8 cellular contexts compared by ENCODE assay signal in genomic region chr7:26369519-26370385, GRCh38.
DNase-seq lines count a peak whose midpoint lies in the region; ATAC-seq, FAIRE-seq and TF ChIP-seq lines count a peak whose summit lies in the region.

No MANE protein-coding gene starts in this region.

- POLR2A ChIA-PET in activated B cell treated with CpG ODN at 0.5 μM for 24 hours (lab: Charles Lee): interaction anchor here (0.9 to 2.1 kb wide), 5 partner anchors 29 to 791 kb away, joined by 3 to 5 read pairs (median 4); no protein-coding TSS in a partner anchor

- CTCF ChIA-PET in activated B cell treated with CpG ODN at 0.5 μM for 24 hours (lab: Charles Lee): interaction anchor here (0.7 to 4.6 kb wide), 52 partner anchors 9 to 1691 kb away, joined by 3 to 94 read pairs (median 5); partner anchors contain the start of gene SNX10

- H3K4me3 Mint-ChIP-seq in activated B cell treated with CpG ODN at 0.5 μM for 24 hours (no peak overlapping the region), progenitor cell of endocrine pancreas (ENCODE audit: low read depth) (no peak overlapping the region)

- DNase-seq in DMS114 treated with DMSO at 0.1 percent for 48 hours (lab: John Stamatoyannopoulos, UW; ENCODE audit: unreplicated experiment) (peak; percentile 46), H7 (peak; percentile 58), NCI-H2196 treated with DMSO at 0.1 percent for 48 hours (lab: John Stamatoyannopoulos, UW; ENCODE audit: unreplicated experiment) (peak; percentile 49), activated B cell treated with CpG ODN at 0.5 μM for 24 hours (no peak), frontal cortex (ENCODE audit: low spot score in 2 of 2) (no peak), progenitor cell of endocrine pancreas (ENCODE audit: low spot score, unreplicated experiment) (peak; percentile 21), NCI-H1048 (lab: John Stamatoyannopoulos, UW) (no peak)

- H3K9me3 Mint-ChIP-seq in activated B cell treated with CpG ODN at 0.5 μM for 24 hours (no peaks in the 10 kb centered on the region), progenitor cell of endocrine pancreas (ENCODE audit: low read depth) (no peaks in the 10 kb centered on the region)

- no peak overlapping the region for H3K27ac Mint-ChIP-seq in activated B cell treated with CpG ODN at 0.5 μM for 24 hours
- H3K27ac Mint-ChIP-seq in progenitor cell of endocrine pancreas: no peak overlapping the region

- H3K36me3 Mint-ChIP-seq in activated B cell treated with CpG ODN at 0.5 μM for 24 hours (ENCODE audit: low read depth): peaks cover 55% of the 10 kb centered on the region
- H3K36me3 Mint-ChIP-seq in progenitor cell of endocrine pancreas (ENCODE audit: insufficient read depth): peaks cover 2% of the 10 kb centered on the region

- H3K4me1 Mint-ChIP-seq in activated B cell treated with CpG ODN at 0.5 μM for 24 hours: peaks cover 14% of the 10 kb centered on the region
- H3K4me1 Mint-ChIP-seq in progenitor cell of endocrine pancreas (ENCODE audit: low read depth): peaks cover 9% of the 10 kb centered on the region

- no peak for TF ChIP-seq CTCF in activated B cell treated with CpG ODN at 0.5 μM for 24 hours (IDR thresholded peaks at IDR 0.05)
- TF ChIP-seq CTCF in progenitor cell of endocrine pancreas (IDR thresholded peaks at IDR 0.05; ENCODE audit: unreplicated experiment): peak; percentile 82

- H3K27me3 ChIP-seq in H7 (ENCODE audit: control insufficient read depth, insufficient read depth, low read length): no peaks in the 10 kb centered on the region

- intact Hi-C loops in activated B cell treated with CpG ODN at 0.5 μM for 24 hours (cut with micrococcal nuclease): loop anchor here (1.0 kb wide), 3 partner anchors 131 to 792 kb away; no protein-coding TSS in a partner anchor

- ATAC-seq in activated B cell treated with CpG ODN at 0.5 μM for 24 hours (ENCODE audit: low read depth): peak; percentile 58
- ATAC-seq in HG02623 (IDR thresholded peaks at IDR 0.05; ENCODE audit: unreplicated experiment): no peak

- H3K4me3 ChIP-seq in H7 (ENCODE audit: insufficient read depth, low read depth, low read length): no peak overlapping the region

- peaks cover 2% of the 10 kb centered on the region for H3K27me3 Mint-ChIP-seq in activated B cell treated with CpG ODN at 0.5 μM for 24 hours
- no peaks in the 10 kb centered on the region for H3K27me3 Mint-ChIP-seq in progenitor cell of endocrine pancreas

- no peaks in the 10 kb centered on the region; the same call in 1 of the 2 replicates for H3K36me3 ChIP-seq in H7 (replicated peaks; ENCODE audit: control insufficient read depth, insufficient read depth, low read length)

- FAIRE-seq in frontal cortex (lab: Jason Lieb, UNC): peak; percentile 10

Comparison
In these comparisons a context has a peak if more than half of its experiments do, and no peak if none do; other contexts are left out.
1. DNase-seq: peak in DMS114 treated with DMSO at 0.1 percent for 48 hours (single experiment), H7 (single experiment), NCI-H2196 treated with DMSO at 0.1 percent for 48 hours (single experiment) and progenitor cell of endocrine pancreas (single experiment); none in activated B cell treated with CpG ODN at 0.5 μM for 24 hours (single experiment), frontal cortex (0 of 2) and NCI-H1048 (single experiment).